In genomic region chr1:204684206-204684536, GRCh38 we compare ENCODE assay signal across 12 cellular contexts. TPM values are rescaled to one million over a fixed set of nuclear protein-coding genes. Genes with fewer than 3 reads are reported as not detected.
DNase-seq lines count a peak whose midpoint lies in the region; ATAC-seq and TF ChIP-seq lines count a peak whose summit lies in the region.
"Had no signal": no experiment of that assay in that cellular context is flagged by ENCODE, and none has a peak within 500 bp of the region (broad histone marks: within the 10 kb centered on the region; RNA-seq: fewer than 3 reads in every experiment).

No MANE protein-coding gene starts in this region.

- CTCF ChIA-PET in CD4-positive, alpha-beta T cell (lab: Charles Lee), result no interaction called here

- H3K27ac Mint-ChIP-seq in endodermal cell, result no peak overlapping the region
- H3K27ac Mint-ChIP-seq in naive thymus-derived CD8-positive, alpha-beta T cell, result peak overlapping the region in 1 of 10 donors; percentile 52
- H3K27ac Mint-ChIP-seq in CD4-positive, alpha-beta T cell, result no peak overlapping the region

- peaks cover 10% of the 10 kb centered on the region for H3K4me1 Mint-ChIP-seq in endodermal cell
- H3K4me1 Mint-ChIP-seq in naive thymus-derived CD8-positive, alpha-beta T cell, result peaks cover 8 to 17% (median 13%) of the 10 kb centered on the region in 4 donors
- H3K4me1 Mint-ChIP-seq in CD4-positive, alpha-beta T cell (ENCODE audit: low read depth), result peaks cover 11% of the 10 kb centered on the region

- WGBS in heart right ventricle, 2 donors, result 24% methylated on average over 11 of the region's 11 CpGs
- 31 to 51% methylated on average over 4 to 11 of the region's 11 CpGs for WGBS in endodermal cell (ENCODE audit: insufficient coverage in 1 of 2, insufficient read length in 1 of 2), 2 experiments

- POLR2A ChIA-PET in naive thymus-derived CD8-positive, alpha-beta T cell (lab: Charles Lee), result no interaction called here
- POLR2A ChIA-PET in CD4-positive, alpha-beta T cell (lab: Charles Lee), result no interaction called here

- H3K27ac ChIP-seq in heart right ventricle (peak overlapping the region in 7 of 10 donors; percentile 34 to 84 (median 70)), endodermal cell (ENCODE audit: low read depth, low read length) (no peak overlapping the region), upper lobe of right lung (no peak overlapping the region)
- H3K27ac ChIP-seq in CD4-positive, alpha-beta T cell (ENCODE audit: low read depth, low read length), result no peak overlapping the region
- H3K27ac ChIP-seq: C4-2B, SJSA1 had no signal

- no peaks in the 10 kb centered on the region for H3K9me3 Mint-ChIP-seq in endodermal cell
- H3K9me3 Mint-ChIP-seq in naive thymus-derived CD8-positive, alpha-beta T cell, result no peaks in the 10 kb centered on the region
- no peaks in the 10 kb centered on the region for H3K9me3 Mint-ChIP-seq in CD4-positive, alpha-beta T cell

- ATAC-seq in heart right ventricle, result peak in 7 of 8 donors; percentile 14 to 70 (median 43)
- no peak for ATAC-seq in naive thymus-derived CD8-positive, alpha-beta T cell
- no peak for ATAC-seq in upper lobe of right lung
- no peak for ATAC-seq in CD4-positive, alpha-beta T cell (ENCODE audit: poor library complexity)

- H3K9me3 ChIP-seq in heart right ventricle, result no peaks in the 10 kb centered on the region
- no peaks in the 10 kb centered on the region for H3K9me3 ChIP-seq in endodermal cell (ENCODE audit: control insufficient read depth, low read length)
- H3K9me3 ChIP-seq in upper lobe of right lung, result no peaks in the 10 kb centered on the region
- H3K9me3 ChIP-seq in CD4-positive, alpha-beta T cell (ENCODE audit: control insufficient read depth, low read length), result no peaks in the 10 kb centered on the region
- H3K9me3 ChIP-seq: SJSA1 had no signal

- H3K36me3 Mint-ChIP-seq in endodermal cell (ENCODE audit: low read depth), result no peaks in the 10 kb centered on the region
- H3K36me3 Mint-ChIP-seq in naive thymus-derived CD8-positive, alpha-beta T cell, result no peaks in the 10 kb centered on the region
- H3K36me3 Mint-ChIP-seq in CD4-positive, alpha-beta T cell (ENCODE audit: low read depth), result no peaks in the 10 kb centered on the region

- H3K27me3 ChIP-seq in heart right ventricle, result peaks cover 12 to 48% (median 40%) of the 10 kb centered on the region in 7 donors
- peaks cover 21% of the 10 kb centered on the region for H3K27me3 ChIP-seq in endodermal cell (ENCODE audit: control insufficient read depth, insufficient read depth, low read length, poor library complexity, severe bottlenecking)
- peaks cover 36% of the 10 kb centered on the region for H3K27me3 ChIP-seq in upper lobe of right lung
- peaks cover 41% of the 10 kb centered on the region for H3K27me3 ChIP-seq in CD4-positive, alpha-beta T cell (ENCODE audit: control insufficient read depth, insufficient read depth, low read length)

- peaks cover 35% of the 10 kb centered on the region for H3K27me3 Mint-ChIP-seq in endodermal cell (ENCODE audit: insufficient read depth)
- peaks cover 12 to 43% (median 35%) of the 10 kb centered on the region in 5 donors for H3K27me3 Mint-ChIP-seq in naive thymus-derived CD8-positive, alpha-beta T cell
- H3K27me3 Mint-ChIP-seq in CD4-positive, alpha-beta T cell, result peaks cover 66% of the 10 kb centered on the region

- H3K9ac ChIP-seq in endodermal cell (ENCODE audit: extremely low read depth, low read length, poor library complexity, severe bottlenecking), result no peak overlapping the region

- DNase-seq in heart right ventricle (no peak), cardiac septum (ENCODE audit: low spot score) (no peak), endodermal cell (peak; percentile 62), upper lobe of right lung (no peak), NCI-H2081 treated with DMSO at 0.1 percent for 48 hours (lab: John Stamatoyannopoulos, UW) (no peak), NCI-H748 (lab: John Stamatoyannopoulos, UW; ENCODE audit: unreplicated experiment) (no peak)
- DNase-seq in naive thymus-derived CD8-positive, alpha-beta T cell, result no peak
- no peak for DNase-seq in CD4-positive, alpha-beta T cell
- DNase-seq: activated CD8-positive, alpha-beta memory T cell treated with anti-CD3 and anti-CD28 coated beads, Interleukin-2, amount 50 U/mL, for 4 hours; stimulated activated CD4-positive, alpha-beta T cell treated with anti-CD3 and anti-CD28 coated beads, Interleukin-12 subunit alpha, Interleukin-12 subunit beta, amount 100 ng/mL, for 4 hours had no signal

- intact Hi-C loops in heart right ventricle (cut with DNase I), result no loop called here
- intact Hi-C loops in cardiac septum (cut with DNase I), result no loop called here
- intact Hi-C loops in upper lobe of right lung (cut with DNase I), result no loop called here
- intact Hi-C loops in CD4-positive, alpha-beta T cell (cut with DNase I, micrococcal nuclease), result no loop called here

- H3K4me3 ChIP-seq in heart right ventricle, result peak overlapping the region; percentile 41 to 63 (median 54)
- H3K4me3 ChIP-seq in endodermal cell (ENCODE audit: low read length), result peak overlapping the region; percentile 79
- H3K4me3 ChIP-seq in upper lobe of right lung, result peak overlapping the region; percentile 47
- H3K4me3 ChIP-seq: SJSA1 had no signal

- H3K4me1 ChIP-seq in heart right ventricle (peaks cover 0 to 26% (median 9%) of the 10 kb centered on the region in 9 donors), endodermal cell (ENCODE audit: control insufficient read depth, insufficient read depth, low read length) (peaks cover 9% of the 10 kb centered on the region), upper lobe of right lung (peaks cover 10% of the 10 kb centered on the region)

- H3K4me3 Mint-ChIP-seq in endodermal cell, result peak overlapping the region; percentile 89
- H3K4me3 Mint-ChIP-seq in naive thymus-derived CD8-positive, alpha-beta T cell, result peak overlapping the region in 7 of 10 donors; percentile 7 to 73 (median 56)
- H3K4me3 Mint-ChIP-seq in CD4-positive, alpha-beta T cell, result no peak overlapping the region

- H3K36me3 ChIP-seq in heart right ventricle (no peaks in the 10 kb centered on the region), endodermal cell (ENCODE audit: control insufficient read depth, insufficient read depth, low read length) (no peaks in the 10 kb centered on the region), upper lobe of right lung (no peaks in the 10 kb centered on the region)
- H3K36me3 ChIP-seq: SJSA1 had no signal

- TF ChIP-seq CTCF in heart right ventricle (IDR thresholded peaks at IDR 0.05) (no peak), endodermal cell (conservative IDR thresholded peaks at IDR 0.05) (no peak), upper lobe of right lung (IDR thresholded peaks at IDR 0.05) (no peak)
- TF ChIP-seq CTCF in CD4-positive, alpha-beta T cell (IDR thresholded peaks at IDR 0.05), result no peak

RNA-seq across cellular contexts. Expression of gene LRRN2, which starts 1.4 kb away (rescaled TPM):
- total RNA-seq in heart right ventricle (1 to 10 TPM in 9 of 10 donors, under 1 TPM in 1; 0.95 to 2.9 (median 1.1) TPM), cardiac septum (1.6 TPM), endodermal cell (10 to 100 TPM; 11.4 to 16.2 TPM), upper lobe of right lung (3.2 TPM)
- polyA plus RNA-seq in heart right ventricle, result 1 to 10 TPM in 1 of 2 donors, under 1 TPM in 1; 0.73 to 1.9 TPM
- 15.9 TPM for polyA plus RNA-seq in endodermal cell (2013, experiment 1 of 2)
- 12.1 TPM for polyA plus RNA-seq in endodermal cell (2013, experiment 2 of 2)
- not detected for total RNA-seq in naive thymus-derived CD8-positive, alpha-beta T cell
- polyA plus RNA-seq in naive thymus-derived CD8-positive, alpha-beta T cell, result under 1 TPM in 1 of 3 donors, not detected in 2; 0.03 TPM
- total RNA-seq in CD4-positive, alpha-beta T cell, result not detected
- total RNA-seq: SJSA1 had no signal

Comparison
In these comparisons a context has a peak if more than half of its experiments do, and no peak if none do; other contexts are left out.
1. ATAC-seq: peak in heart right ventricle (7 of 8); none in naive thymus-derived CD8-positive, alpha-beta T cell (0 of 2), upper lobe of right lung (single experiment) and CD4-positive, alpha-beta T cell (single experiment).
2. H3K27ac ChIP-seq: peak in heart right ventricle (7 of 10); none in endodermal cell (single experiment), upper lobe of right lung (single experiment) and CD4-positive, alpha-beta T cell (single experiment).
3. Peak in every context shown above with its lines, with median percentiles within 50 percentile points of each other: H3K4me3 ChIP-seq.